8 cellular contexts compared by ENCODE assay signal in the genomic region with DNA sequence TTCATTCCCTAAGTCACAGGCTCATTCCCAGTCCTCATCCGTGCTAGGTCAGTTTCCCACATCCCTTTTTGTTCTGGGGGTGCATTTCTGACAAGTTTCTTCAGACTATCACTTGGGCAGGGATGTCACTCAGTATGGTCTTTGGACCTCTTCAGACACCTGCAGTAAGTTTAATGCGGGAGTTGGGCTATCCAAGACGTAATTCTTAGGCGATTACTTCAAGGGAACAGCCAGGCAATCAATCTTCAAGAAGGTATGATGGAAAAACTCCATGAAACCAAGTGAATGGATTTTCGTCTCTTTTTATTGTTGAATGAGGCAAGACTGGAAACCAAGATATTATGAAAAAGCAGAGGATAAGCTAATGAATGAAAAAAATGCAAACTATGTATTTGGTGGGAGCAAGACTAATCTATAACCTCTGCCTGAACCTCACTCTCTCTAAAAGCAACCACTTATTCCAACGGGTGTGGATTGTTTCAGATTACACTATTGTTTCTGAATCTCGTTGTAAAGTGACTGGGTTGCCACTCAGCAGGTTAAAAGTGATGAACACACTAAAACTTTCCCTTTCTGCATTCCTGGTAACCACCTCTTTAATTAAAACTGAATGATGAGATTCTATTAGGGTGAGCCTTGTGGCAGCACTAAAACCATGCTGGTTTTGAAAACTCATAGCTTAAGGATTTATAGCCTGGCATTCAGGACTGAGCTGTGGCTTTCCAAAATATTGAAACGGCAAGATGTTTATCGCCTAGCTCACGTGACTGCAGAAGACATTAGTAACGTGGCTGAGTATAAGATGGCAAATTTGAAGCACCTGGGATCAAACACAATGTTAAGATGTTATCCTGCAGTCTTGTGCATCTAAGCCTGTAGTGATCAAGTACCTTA.
DNase-seq lines count a peak whose midpoint lies in the region; ATAC-seq and TF ChIP-seq lines count a peak whose summit lies in the region.

No MANE protein-coding gene starts in this region.

- peak overlapping the region; percentile 89 for H3K27ac ChIP-seq in RWPE1

- CTCF ChIA-PET in RWPE1 (lab: Yijun Ruan, JAX), result interaction anchor here (0.6 to 1.1 kb wide), 3 partner anchors 47 to 205 kb away, joined by 3 read pairs; no protein-coding TSS in a partner anchor

- TF ChIP-seq CTCF in RWPE1 (conservative IDR thresholded peaks at IDR 0.05; ENCODE audit: low read depth), result no peak
- no peak for TF ChIP-seq CTCF in foreskin fibroblast (IDR thresholded peaks at IDR 0.05; ENCODE audit: low read depth, low read length)
- no peak for TF ChIP-seq CTCF in retinal pigment epithelial cell (conservative IDR thresholded peaks at IDR 0.05; ENCODE audit: low read depth, low read length)

- ATAC-seq in HG03521 (IDR thresholded peaks at IDR 0.05; ENCODE audit: unreplicated experiment) (no peak), GM19324 (IDR thresholded peaks at IDR 0.05; ENCODE audit: low FRiP score, unreplicated experiment) (no peak)

- H3K4me3 ChIP-seq in foreskin fibroblast (ENCODE audit: low read depth in 1 of 2, low read length in 2 of 2) (peak overlapping the region; percentile 80 to 91), retinal pigment epithelial cell (ENCODE audit: low read length) (peak overlapping the region; percentile 86)

- POLR2A ChIA-PET in RWPE1 (lab: Yijun Ruan, JAX; ENCODE audit: low non-redundant PET), result interaction anchor here (0.6 kb wide), 1 partner anchor 1228 kb away, joined by 8 read pairs; no protein-coding TSS in a partner anchor

- DNase-seq in GM04504 (ENCODE audit: low read depth) (peak; percentile 36), RWPE1 (ENCODE audit: low spot score) (no peak), foreskin fibroblast (peak; percentile 12 to 50), retinal pigment epithelial cell (ENCODE audit: low read depth) (peak; percentile 43), NCI-H1694 treated with DMSO at 0.1 percent for 48 hours (lab: John Stamatoyannopoulos, UW) (no peak), NK-92 (lab: John Stamatoyannopoulos, UW; ENCODE audit: unreplicated experiment) (no peak)

Comparison
In these comparisons a context has a peak if more than half of its experiments do, and no peak if none do; other contexts are left out.
1. DNase-seq: peak in GM04504 (single experiment), foreskin fibroblast (2 of 2) and retinal pigment epithelial cell (single experiment); none in RWPE1 (single experiment), NCI-H1694 treated with DMSO at 0.1 percent for 48 hours (single experiment) and NK-92 (single experiment).